In the genomic region with DNA sequence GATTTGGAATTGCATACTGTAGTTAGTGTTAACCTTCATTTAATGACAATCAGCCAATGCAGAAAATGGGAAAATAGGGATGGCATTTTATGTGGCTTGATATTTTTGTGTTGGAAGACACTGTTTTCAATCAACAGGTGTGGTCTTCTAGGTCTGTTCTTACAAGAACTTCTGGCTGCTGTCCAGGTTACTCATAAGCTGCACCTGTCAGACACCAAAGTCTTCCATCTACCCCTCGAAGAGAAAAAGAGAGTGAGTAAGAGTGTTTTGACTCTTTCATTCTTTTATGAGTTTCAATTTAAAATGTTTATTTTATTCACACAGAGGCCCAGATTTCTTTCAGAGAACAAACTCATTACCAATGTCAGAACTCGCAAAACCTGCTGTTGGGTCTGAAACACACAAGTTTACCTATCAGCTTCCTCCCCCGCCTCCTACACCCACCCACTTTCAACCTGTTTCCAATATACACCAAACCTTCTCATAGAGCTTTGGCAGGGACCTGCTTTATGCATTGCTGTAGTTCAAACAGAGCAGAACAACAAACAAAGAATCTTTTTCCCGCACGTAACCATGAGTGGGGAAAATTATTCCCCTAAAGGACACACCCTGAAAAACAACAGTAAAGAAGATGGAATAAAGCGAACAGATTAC, we compare ENCODE assay signal across 13 cellular contexts.
A peak's percentile ranks its signal among the peaks of the same experiment; 100 is the strongest.
DNase-seq lines count a peak whose midpoint lies in the region; ATAC-seq and FAIRE-seq lines count a peak whose summit lies in the region.
"Had no signal": no experiment of that assay in that cellular context is flagged by ENCODE, and none has a peak within 500 bp of the region (broad histone marks: within the 10 kb centered on the region; RNA-seq: fewer than 3 reads in every experiment).

No MANE protein-coding gene starts in this region.

- no peak for FAIRE-seq in HTR-8/SVneo (lab: Jason Lieb, UNC)
- FAIRE-seq in urothelium cell line (lab: Jason Lieb, UNC) = no peak

- ATAC-seq in left colon (peak; percentile 79), HG03095 (IDR thresholded peaks at IDR 0.05; ENCODE audit: unreplicated experiment) (no peak)

- intact Hi-C loops in left colon (cut with DNase I, micrococcal nuclease) = no loop called here

- peak; percentile 89 for DNase-seq in DMS153 (lab: John Stamatoyannopoulos, UW)
- peak; percentile 80 for DNase-seq in NCI-H128 (lab: John Stamatoyannopoulos, UW; ENCODE audit: unreplicated experiment)
- DNase-seq in NCI-H748 treated with DMSO at 0.1 percent for 48 hours (lab: John Stamatoyannopoulos, UW) = peak; percentile 96
- no peak for DNase-seq in left colon
- no peak for DNase-seq in HTR-8/SVneo (ENCODE audit: insufficient read length, low spot score)
- DNase-seq in putamen (ENCODE audit: low spot score) = no peak
- no peak for DNase-seq in urothelium cell line (ENCODE audit: low spot score)
- DNase-seq: Calu3; NCI-H526 treated with DMSO at 0.1 percent for 48 hours; nucleus accumbens; stimulated activated CD4-positive, alpha-beta T cell treated with anti-CD3 and anti-CD28 coated beads, Interleukin-4, amount 100 ng/mL, for 4 hours; transverse colon had no signal

Comparison
In these comparisons a context has a peak if more than half of its experiments do, and no peak if none do; other contexts are left out.
1. DNase-seq: peak in DMS153 (single experiment), NCI-H128 (single experiment) and NCI-H748 treated with DMSO at 0.1 percent for 48 hours (single experiment); none in left colon (0 of 2), HTR-8/SVneo (single experiment), putamen (single experiment) and urothelium cell line (single experiment).